In the genomic region with DNA sequence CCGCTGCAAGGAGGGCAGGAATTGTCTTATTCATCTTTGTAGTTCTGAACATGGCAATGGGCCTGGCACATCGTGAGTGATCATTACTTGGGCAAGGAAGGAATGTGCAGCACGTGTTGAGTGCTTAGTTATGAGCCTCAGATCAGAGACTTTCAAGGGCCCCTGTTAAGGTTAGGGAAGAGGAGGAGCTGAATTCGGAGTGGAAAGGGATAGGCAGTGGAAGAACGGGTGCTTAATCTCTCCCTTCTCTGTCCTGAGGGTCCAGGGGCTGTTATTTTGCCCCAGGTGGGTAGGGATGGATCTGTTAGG, we compare ENCODE assay signal across 22 cellular contexts. TPM values are rescaled to one million over a fixed set of nuclear protein-coding genes. Genes with fewer than 3 reads are reported as not detected.
DNase-seq lines count a peak whose midpoint lies in the region; ATAC-seq, FAIRE-seq and TF ChIP-seq lines count a peak whose summit lies in the region.
"Had no signal": no experiment of that assay in that cellular context is flagged by ENCODE, and none has a peak within 500 bp of the region (broad histone marks: within the 10 kb centered on the region; RNA-seq: fewer than 3 reads in every experiment).

No MANE protein-coding gene starts in this region.

- H3K27me3 Mint-ChIP-seq in Caco-2 (ENCODE audit: insufficient read depth, unreplicated experiment) (no peaks in the 10 kb centered on the region), brain (no peaks in the 10 kb centered on the region), nephron progenitor cell (ENCODE audit: low read depth, poor library complexity) (no peaks in the 10 kb centered on the region), type B pancreatic cell (no peaks in the 10 kb centered on the region)
- H3K27me3 Mint-ChIP-seq: CD4-positive, alpha-beta memory T cell had no signal

- no peak for TF ChIP-seq CTCF in Caco-2 (IDR thresholded peaks at IDR 0.05; ENCODE audit: insufficient read depth in 1 of 2, low read depth in 1 of 2, low read length in 1 of 2, severe bottlenecking in 1 of 2, unreplicated experiment in 1 of 2)
- TF ChIP-seq CTCF in brain (conservative IDR thresholded peaks at IDR 0.05): no peak
- no peak for TF ChIP-seq CTCF in nephron progenitor cell (IDR thresholded peaks at IDR 0.05)
- TF ChIP-seq CTCF in type B pancreatic cell (conservative IDR thresholded peaks at IDR 0.05): no peak

- DNase-seq in Caco-2 (no peak), nephron progenitor cell (no peak), type B pancreatic cell (ENCODE audit: extremely low spot score, unreplicated experiment) (no peak), GM19239 (ENCODE audit: insufficient read length, low spot score) (no peak), NCI-H1694 (lab: John Stamatoyannopoulos, UW) (no peak)
- DNase-seq: AML-193; Calu3; CD4-positive, alpha-beta memory T cell; DND-41; EL; GOT3; H7; HFFc6; IMR-90 had no signal

- H3K4me3 Mint-ChIP-seq in Caco-2 (ENCODE audit: unreplicated experiment) (no peak overlapping the region), brain (no peak overlapping the region), nephron progenitor cell (no peak overlapping the region), type B pancreatic cell (no peak overlapping the region)
- H3K4me3 Mint-ChIP-seq: CD14-positive monocyte; CD4-positive, alpha-beta memory T cell; HFFc6 had no signal

- intact Hi-C loops in Caco-2 (cut with micrococcal nuclease; ENCODE audit: unreplicated experiment): no loop called here

- H3K36me3 ChIP-seq in Caco-2 (ENCODE audit: control insufficient read depth, insufficient read depth, low read length): peaks cover 7% of the 10 kb centered on the region

- no peak for FAIRE-seq in GM19239 (lab: Jason Lieb, UNC)
- FAIRE-seq: A204.1, GM12878, K562 had no signal

- CTCF ChIA-PET in Caco-2 (lab: Charles Lee): no interaction called here

- no peaks in the 10 kb centered on the region for H3K9me3 Mint-ChIP-seq in Caco-2 (ENCODE audit: unreplicated experiment)
- no peaks in the 10 kb centered on the region for H3K9me3 Mint-ChIP-seq in brain
- no peaks in the 10 kb centered on the region for H3K9me3 Mint-ChIP-seq in nephron progenitor cell
- no peaks in the 10 kb centered on the region for H3K9me3 Mint-ChIP-seq in type B pancreatic cell
- H3K9me3 Mint-ChIP-seq: CD14-positive monocyte, HFFc6 had no signal

- no peaks in the 10 kb centered on the region for H3K9me3 ChIP-seq in Caco-2
- H3K9me3 ChIP-seq: BLaER1 had no signal

- peaks cover 6% of the 10 kb centered on the region for H3K4me1 Mint-ChIP-seq in Caco-2 (ENCODE audit: low read depth, unreplicated experiment)
- peaks cover 17% of the 10 kb centered on the region for H3K4me1 Mint-ChIP-seq in brain
- H3K4me1 Mint-ChIP-seq in nephron progenitor cell: no peaks in the 10 kb centered on the region
- H3K4me1 Mint-ChIP-seq in type B pancreatic cell (ENCODE audit: unreplicated experiment): no peaks in the 10 kb centered on the region
- H3K4me1 Mint-ChIP-seq: CD14-positive monocyte; CD4-positive, alpha-beta memory T cell had no signal

- POLR2A ChIA-PET in Caco-2 (lab: Charles Lee): no interaction called here

- no peaks in the 10 kb centered on the region for H3K27me3 ChIP-seq in Caco-2 (replicated peaks; ENCODE audit: control insufficient read depth, insufficient read depth, low read length)
- H3K27me3 ChIP-seq: BLaER1 had no signal

- no peak for ATAC-seq in HG02642 (IDR thresholded peaks at IDR 0.05; ENCODE audit: poor library complexity, unreplicated experiment)
- ATAC-seq: GM12878, HCT116, K562 had no signal

- BruUV-seq in Caco-2 (replicated peaks; lab: Mats Ljungman, UMichigan): no TSS peak

- H3K4me1 ChIP-seq in Caco-2: peaks cover 8% of the 10 kb centered on the region

- no peak overlapping the region for H3K4me3 ChIP-seq in Caco-2 (ENCODE audit: low read depth, low read length)
- H3K4me3 ChIP-seq: BLaER1, GM12878, K562 had no signal

- H3K27ac Mint-ChIP-seq in Caco-2 (ENCODE audit: unreplicated experiment): peak overlapping the region; percentile 2
- H3K27ac Mint-ChIP-seq in brain: peak overlapping the region in 4 of 5 experiments; percentile 3 to 77 (median 22)
- peak overlapping the region; percentile 90 for H3K27ac Mint-ChIP-seq in nephron progenitor cell
- peak overlapping the region; percentile 1 for H3K27ac Mint-ChIP-seq in type B pancreatic cell
- H3K27ac Mint-ChIP-seq: CD14-positive monocyte; CD4-positive, alpha-beta memory T cell; HFFc6 had no signal

- H3K36me3 Mint-ChIP-seq in Caco-2 (ENCODE audit: insufficient read depth, unreplicated experiment) (peaks cover 88% of the 10 kb centered on the region), brain (peaks cover 11% of the 10 kb centered on the region), nephron progenitor cell (ENCODE audit: low read depth) (peaks cover 4% of the 10 kb centered on the region), type B pancreatic cell (peaks cover 7% of the 10 kb centered on the region)
- H3K36me3 Mint-ChIP-seq: CD14-positive monocyte; CD4-positive, alpha-beta memory T cell had no signal

RNA-seq across cellular contexts. Expression of gene RARS1, which starts 59.5 kb away (rescaled TPM):
- total RNA-seq in Caco-2 (2022): 124 and 129 TPM in 2 replicates
- polyA plus RNA-seq in brain (ENCODE audit: insufficient read depth, low read depth, low replicate concordance): 19.6 TPM
- total RNA-seq in type B pancreatic cell (ENCODE audit: low replicate concordance): 102 and 110 TPM in 2 replicates

Comparison
In these comparisons a context has a peak if more than half of its experiments do, and no peak if none do; other contexts are left out.
1. H3K27ac Mint-ChIP-seq: peak in every context shown above with its lines; median percentile 90 in nephron progenitor cell; 22 in brain; 2 in Caco-2; 1 in type B pancreatic cell.